In the genomic region with DNA sequence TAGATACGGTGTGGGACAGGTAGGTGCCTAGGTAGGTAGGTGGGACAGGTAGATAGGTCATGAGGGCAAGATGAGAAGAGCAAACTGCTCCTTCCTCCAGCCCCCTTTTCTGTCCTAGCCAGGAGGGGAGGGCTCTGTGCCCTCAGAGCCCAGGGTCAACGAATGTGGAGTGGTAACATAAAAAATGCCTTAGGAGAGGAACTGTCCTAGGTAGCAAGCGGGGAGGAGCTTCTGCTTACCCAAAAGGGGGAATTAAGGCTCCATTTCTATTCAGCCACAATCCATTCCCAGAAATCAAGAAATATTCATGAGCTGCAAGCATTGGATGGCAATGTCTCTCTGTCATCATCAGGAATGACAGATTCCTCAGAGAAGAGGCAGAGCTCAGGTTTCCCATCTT, we compare ENCODE assay signal across 22 cellular contexts.
"Had no signal": no experiment of that assay in that cellular context is flagged by ENCODE, and none has a peak within 500 bp of the region (broad histone marks: within the 10 kb centered on the region; RNA-seq: fewer than 3 reads in every experiment).

No MANE protein-coding gene starts in this region.

- H3K27me3 ChIP-seq: adrenal gland, body of pancreas, colonic mucosa, testis had no signal

- H3K36me3 Mint-ChIP-seq: activated naive CD8-positive, alpha-beta T cell treated with anti-CD3 and anti-CD28 coated beads for 36 hours had no signal

- H3K27ac ChIP-seq: adrenal gland, body of pancreas, colonic mucosa, epithelial cell of prostate, testis, transverse colon had no signal

- H3K4me1 ChIP-seq: adrenal gland, body of pancreas, colonic mucosa, testis, transverse colon had no signal

- H3K4me1 Mint-ChIP-seq: activated naive CD8-positive, alpha-beta T cell treated with anti-CD3 and anti-CD28 coated beads for 36 hours had no signal

- H3K9me3 ChIP-seq: adrenal gland, body of pancreas, colonic mucosa, testis, transverse colon had no signal

- H3K4me3 ChIP-seq: adrenal gland, body of pancreas, colonic mucosa, testis, transverse colon had no signal

- H3K36me3 ChIP-seq: adrenal gland, colonic mucosa, transverse colon had no signal

- DNase-seq: activated CD4-positive, alpha-beta T cell treated with anti-CD3 and anti-CD28 coated beads for 48 hours; activated CD4-positive, alpha-beta T cell treated with anti-CD3 and anti-CD28 coated beads, Interleukin-2, amount 50 U/mL, for 48 hours; activated CD8-positive, alpha-beta memory T cell treated with anti-CD3 and anti-CD28 coated beads for 24 hours; activated effector memory CD4-positive, alpha-beta T cell treated with Interleukin-2 at 50 U/mL for 16 hours; activated naive CD4-positive, alpha-beta T cell treated with anti-CD3 and anti-CD28 coated beads for 36 hours; activated naive CD8-positive, alpha-beta T cell treated with anti-CD3 and anti-CD28 coated beads for 36 hours; adrenal gland; aorta; body of pancreas; cerebellar nuclear complex; colonic mucosa; effector CD8-positive, alpha-beta T cell; left cardiac atrium; left ventricle myocardium superior; right cardiac atrium; stimulated activated CD4-positive, alpha-beta T cell treated with anti-CD3 and anti-CD28 coated beads, Interleukin-4, amount 100 ng/mL, for 1 hour; stimulated activated naive CD8-positive, alpha-beta T cell treated with anti-CD3 and anti-CD28 coated beads, Interleukin-15, Interleukin-2, amounts not matched to agents 100 U/mL and 50 U/mL, for 24 hours; T-helper 1 cell; testis; transverse colon had no signal

- ATAC-seq: body of pancreas; left ventricle myocardium superior; stimulated activated naive CD8-positive, alpha-beta T cell treated with anti-CD3 and anti-CD28 coated beads, Interleukin-15, Interleukin-2, amounts not matched to agents 100 U/mL and 50 U/mL, for 24 hours had no signal

- H3K4me3 Mint-ChIP-seq: activated naive CD4-positive, alpha-beta T cell treated with anti-CD3 and anti-CD28 coated beads for 36 hours; activated naive CD8-positive, alpha-beta T cell treated with anti-CD3 and anti-CD28 coated beads for 36 hours; T-helper 2 cell treated with Interferon-gamma antibody and Interleukin-4, amounts not matched to agents 5 μg/mL and 100 μg/mL, for 36 hours had no signal

- H3K27ac Mint-ChIP-seq: activated naive CD4-positive, alpha-beta T cell treated with anti-CD3 and anti-CD28 coated beads for 36 hours; activated naive CD8-positive, alpha-beta T cell treated with anti-CD3 and anti-CD28 coated beads for 36 hours; T-helper 2 cell treated with Interferon-gamma antibody and Interleukin-4, amounts not matched to agents 5 μg/mL and 100 μg/mL, for 36 hours had no signal

- H3K9me3 Mint-ChIP-seq: activated naive CD4-positive, alpha-beta T cell treated with anti-CD3 and anti-CD28 coated beads for 36 hours; activated naive CD8-positive, alpha-beta T cell treated with anti-CD3 and anti-CD28 coated beads for 36 hours; T-helper 2 cell treated with Interferon-gamma antibody and Interleukin-4, amounts not matched to agents 5 μg/mL and 100 μg/mL, for 36 hours had no signal
